ENCODE assay signal across 20 cellular contexts in the genomic region with DNA sequence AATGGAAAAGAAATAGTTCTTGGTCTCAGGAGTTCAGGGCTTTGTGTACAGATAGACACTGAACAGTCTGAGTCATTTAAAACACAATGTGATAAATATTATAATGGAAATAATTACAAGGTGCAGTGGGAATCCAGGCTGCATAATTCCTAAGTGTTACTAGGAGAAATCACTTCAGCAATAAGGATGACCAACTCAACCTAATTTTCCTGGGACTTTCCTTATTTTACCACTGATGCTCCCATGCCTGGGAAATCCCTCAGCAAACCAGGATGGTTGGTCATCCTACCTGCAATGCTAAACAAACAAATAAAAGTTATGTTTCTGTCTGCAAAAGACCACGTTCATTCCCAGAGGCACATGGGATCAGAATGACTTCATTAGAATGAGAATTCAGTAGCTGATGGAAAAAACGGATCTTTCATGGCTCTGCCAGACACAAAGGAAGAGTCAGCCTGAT.
DNase-seq lines count a peak whose midpoint lies in the region; ATAC-seq and TF ChIP-seq lines count a peak whose summit lies in the region.
"Had no signal": no experiment of that assay in that cellular context is flagged by ENCODE, and none has a peak within 500 bp of the region (broad histone marks: within the 10 kb centered on the region; RNA-seq: fewer than 3 reads in every experiment).

No MANE protein-coding gene starts in this region.

- ATAC-seq in activated T-helper 17 cell treated with anti-CD3 and anti-CD28 coated beads, Interleukin-2, amount 50 U/mL, for 72 hours (replicated peaks): no peak
- peak; percentile 48 for ATAC-seq in gastroesophageal sphincter
- ATAC-seq: body of pancreas, lower lobe of right lung had no signal

- H3K4me3 Mint-ChIP-seq in activated T-helper 17 cell treated with anti-CD3 and anti-CD28 coated beads, Interleukin-2, amount 50 U/mL, for 72 hours: peak overlapping the region; percentile 69
- no peak overlapping the region for H3K4me3 Mint-ChIP-seq in activated naive CD8-positive, alpha-beta T cell treated with anti-CD3 and anti-CD28 coated beads for 36 hours
- H3K4me3 Mint-ChIP-seq: CD8-positive, alpha-beta memory T cell; nephron had no signal

- no peak for TF ChIP-seq CTCF in gastroesophageal sphincter (IDR thresholded peaks at IDR 0.05)
- no peak for TF ChIP-seq CTCF in thyroid gland (IDR thresholded peaks at IDR 0.05)

- WGBS in gastroesophageal sphincter (ENCODE audit: low coverage in 1 of 2), 2 donors: 18 to 33% methylated on average over 2 of the region's 2 CpGs
- WGBS in thyroid gland, 2 donors: 71 to 83% methylated on average over 2 of the region's 2 CpGs

- no peaks in the 10 kb centered on the region for H3K27me3 Mint-ChIP-seq in activated T-helper 17 cell treated with anti-CD3 and anti-CD28 coated beads, Interleukin-2, amount 50 U/mL, for 72 hours
- H3K27me3 Mint-ChIP-seq in activated naive CD8-positive, alpha-beta T cell treated with anti-CD3 and anti-CD28 coated beads for 36 hours: no peaks in the 10 kb centered on the region
- H3K27me3 Mint-ChIP-seq: CD8-positive, alpha-beta memory T cell had no signal

- peak overlapping the region; percentile 97 for H3K27ac Mint-ChIP-seq in activated T-helper 17 cell treated with anti-CD3 and anti-CD28 coated beads, Interleukin-2, amount 50 U/mL, for 72 hours
- H3K27ac Mint-ChIP-seq in activated naive CD8-positive, alpha-beta T cell treated with anti-CD3 and anti-CD28 coated beads for 36 hours: no peak overlapping the region

- no peaks in the 10 kb centered on the region for H3K9me3 ChIP-seq in gastroesophageal sphincter
- no peaks in the 10 kb centered on the region for H3K9me3 ChIP-seq in thyroid gland
- H3K9me3 ChIP-seq: body of pancreas, lower lobe of right lung, Peyer's patch, right atrium auricular region, thoracic aorta had no signal

- H3K27ac ChIP-seq in gastroesophageal sphincter (peak overlapping the region; percentile 69 to 83 (median 76)), thyroid gland (peak overlapping the region; percentile 2 to 51 (median 36))
- H3K27ac ChIP-seq: body of pancreas, lower lobe of right lung, right atrium auricular region had no signal

- H3K4me1 ChIP-seq in gastroesophageal sphincter (peaks cover 0 to 26% (median 0%) of the 10 kb centered on the region in 3 donors), thyroid gland (peaks cover 0 to 8% of the 10 kb centered on the region in 2 donors)
- H3K4me1 ChIP-seq: body of pancreas, lower lobe of right lung, Peyer's patch, right atrium auricular region had no signal

- intact Hi-C loops in thyroid gland (cut with DNase I): no loop called here

- peak; percentile 18 for DNase-seq in NCI-H2227 treated with DMSO at 0.1 percent for 48 hours (lab: John Stamatoyannopoulos, UW)
- no peak for DNase-seq in NCI-H2227 (lab: John Stamatoyannopoulos, UW; ENCODE audit: unreplicated experiment)
- DNase-seq in thyroid gland: no peak
- no peak for DNase-seq in activated naive CD8-positive, alpha-beta T cell treated with anti-CD3 and anti-CD28 coated beads for 36 hours
- DNase-seq in stimulated activated CD8-positive, alpha-beta memory T cell treated with anti-CD3 and anti-CD28 coated beads, Interleukin-4, amount 100 ng/mL, for 48 hours: no peak
- no peak for DNase-seq in H7
- DNase-seq: 8988T; activated gamma-delta T cell; body of pancreas; CD8-positive, alpha-beta memory T cell; HCEC 1CT; lower lobe of right lung; NCI-H2081; NCI-H82; Peyer's patch had no signal

- peaks cover 13% of the 10 kb centered on the region for H3K36me3 Mint-ChIP-seq in activated T-helper 17 cell treated with anti-CD3 and anti-CD28 coated beads, Interleukin-2, amount 50 U/mL, for 72 hours (ENCODE audit: low read depth)
- peaks cover 13% of the 10 kb centered on the region for H3K36me3 Mint-ChIP-seq in activated naive CD8-positive, alpha-beta T cell treated with anti-CD3 and anti-CD28 coated beads for 36 hours

- H3K27me3 ChIP-seq in gastroesophageal sphincter (no peaks in the 10 kb centered on the region), thyroid gland (no peaks in the 10 kb centered on the region), H7 (ENCODE audit: control insufficient read depth, insufficient read depth, low read length) (no peaks in the 10 kb centered on the region)
- H3K27me3 ChIP-seq: body of pancreas, Peyer's patch, right atrium auricular region had no signal

- no peak for TF ChIP-seq EP300 in gastroesophageal sphincter (IDR thresholded peaks at IDR 0.05)

- H3K4me3 ChIP-seq in gastroesophageal sphincter (no peak overlapping the region), thyroid gland (replicated peaks in 1 of 3) (no peak overlapping the region), H7 (ENCODE audit: insufficient read depth, low read depth, low read length) (no peak overlapping the region)
- H3K4me3 ChIP-seq: body of pancreas, lower lobe of right lung, Peyer's patch, right atrium auricular region, thoracic aorta had no signal

- H3K9me3 Mint-ChIP-seq in activated T-helper 17 cell treated with anti-CD3 and anti-CD28 coated beads, Interleukin-2, amount 50 U/mL, for 72 hours: no peaks in the 10 kb centered on the region
- H3K9me3 Mint-ChIP-seq in activated naive CD8-positive, alpha-beta T cell treated with anti-CD3 and anti-CD28 coated beads for 36 hours: peaks cover 6% of the 10 kb centered on the region
- H3K9me3 Mint-ChIP-seq: nephron had no signal

- peaks cover 38% of the 10 kb centered on the region for H3K4me1 Mint-ChIP-seq in activated T-helper 17 cell treated with anti-CD3 and anti-CD28 coated beads, Interleukin-2, amount 50 U/mL, for 72 hours
- peaks cover 35% of the 10 kb centered on the region for H3K4me1 Mint-ChIP-seq in activated naive CD8-positive, alpha-beta T cell treated with anti-CD3 and anti-CD28 coated beads for 36 hours

- H3K36me3 ChIP-seq in gastroesophageal sphincter (no peaks in the 10 kb centered on the region), thyroid gland (no peaks in the 10 kb centered on the region), H7 (replicated peaks; ENCODE audit: control insufficient read depth, insufficient read depth, low read length) (no peaks in the 10 kb centered on the region)
- H3K36me3 ChIP-seq: lower lobe of right lung, Peyer's patch, right atrium auricular region, thoracic aorta had no signal

- no peak for TF ChIP-seq POLR2A in gastroesophageal sphincter (IDR thresholded peaks at IDR 0.05)
- TF ChIP-seq POLR2A in thyroid gland (IDR thresholded peaks at IDR 0.05): no peak
